24 cellular contexts compared by ENCODE assay signal in the genomic region with DNA sequence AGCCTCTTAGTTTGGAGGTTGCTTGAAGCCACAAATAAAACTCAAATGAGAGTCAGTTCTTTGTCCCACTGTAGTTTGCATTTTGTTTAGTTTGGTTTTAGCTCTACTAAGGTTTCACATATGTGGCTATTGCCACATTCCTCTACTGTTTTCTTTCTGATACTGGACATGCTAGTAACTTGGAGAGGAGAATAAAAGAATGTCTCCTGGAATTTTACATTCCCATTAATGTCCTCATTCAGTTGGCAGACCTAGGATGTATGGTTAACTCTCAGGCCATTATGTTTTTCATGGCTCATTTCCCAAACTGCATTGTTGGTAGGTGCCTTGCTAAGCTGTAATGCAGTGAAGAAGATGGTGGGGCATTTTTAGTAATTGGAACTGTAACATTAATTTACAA. TPM values are rescaled to one million over a fixed set of nuclear protein-coding genes. Genes with fewer than 3 reads are reported as not detected.
DNase-seq lines count a peak whose midpoint lies in the region; ATAC-seq, FAIRE-seq and TF ChIP-seq lines count a peak whose summit lies in the region.
"Had no signal": no experiment of that assay in that cellular context is flagged by ENCODE, and none has a peak within 500 bp of the region (broad histone marks: within the 10 kb centered on the region; RNA-seq: fewer than 3 reads in every experiment).

No MANE protein-coding gene starts in this region.

- H3K27me3 ChIP-seq in brain microvascular endothelial cell (replicated peaks), result no peaks in the 10 kb centered on the region
- H3K27me3 ChIP-seq: SJCRH30, vagina had no signal

- H3K27ac ChIP-seq in brain microvascular endothelial cell (no peak overlapping the region), kidney (ENCODE audit: low read depth in 2 of 2, low read length in 2 of 2) (no peak overlapping the region)
- H3K27ac ChIP-seq: prostate gland, SJCRH30, vagina had no signal

- H3K9ac ChIP-seq in kidney (ENCODE audit: low read length in 2 of 2), result no peak overlapping the region

- H3K4me3 ChIP-seq in brain microvascular endothelial cell (ENCODE audit: low read depth, low read length) (no peak overlapping the region), kidney (ENCODE audit: low read length in 2 of 2) (no peak overlapping the region)
- H3K4me3 ChIP-seq: lung, prostate gland, SJCRH30, vagina had no signal

- H3K36me3 Mint-ChIP-seq in T-helper 2 cell treated with Interferon-gamma antibody and Interleukin-4, amounts not matched to agents 5 μg/mL and 100 μg/mL, for 36 hours (ENCODE audit: low read depth), result peaks cover 56% of the 10 kb centered on the region
- H3K36me3 Mint-ChIP-seq: natural killer cell had no signal

- H3K36me3 ChIP-seq in brain microvascular endothelial cell (replicated peaks) (no peaks in the 10 kb centered on the region), kidney (ENCODE audit: control insufficient read depth in 1 of 2, insufficient read depth in 2 of 2, low read length in 2 of 2) (no peaks in the 10 kb centered on the region)
- H3K36me3 ChIP-seq: prostate gland had no signal

- in situ Hi-C loops in brain microvascular endothelial cell (cut with HindIII; ENCODE audit: low pct_ligation_motif_present, low sequenced_read_pairs), result no loop called here

- H3K9me3 Mint-ChIP-seq in T-helper 2 cell treated with Interferon-gamma antibody and Interleukin-4, amounts not matched to agents 5 μg/mL and 100 μg/mL, for 36 hours, result peaks cover 7% of the 10 kb centered on the region
- H3K9me3 Mint-ChIP-seq: natural killer cell; stimulated activated naive CD8-positive, alpha-beta T cell treated with anti-CD3 and anti-CD28 coated beads, Interleukin-15, amount 100 ng/mL, for 72 hours had no signal

- no peaks in the 10 kb centered on the region for H3K4me1 Mint-ChIP-seq in T-helper 2 cell treated with Interferon-gamma antibody and Interleukin-4, amounts not matched to agents 5 μg/mL and 100 μg/mL, for 36 hours (ENCODE audit: low read depth)
- H3K4me1 Mint-ChIP-seq: activated naive CD4-positive, alpha-beta T cell treated with anti-CD3 and anti-CD28 coated beads, Interleukin-2, amount 10 ng/mL, durations not matched to agents 7 days and 5 days; natural killer cell had no signal

- H3K9me3 ChIP-seq in kidney (ENCODE audit: control insufficient read depth in 1 of 2, low read length in 2 of 2), result no peaks in the 10 kb centered on the region
- H3K9me3 ChIP-seq: prostate gland, SJCRH30, vagina had no signal

- H3K27ac Mint-ChIP-seq in T-helper 2 cell treated with Interferon-gamma antibody and Interleukin-4, amounts not matched to agents 5 μg/mL and 100 μg/mL, for 36 hours, result no peak overlapping the region
- H3K27ac Mint-ChIP-seq: activated naive CD4-positive, alpha-beta T cell treated with anti-CD3 and anti-CD28 coated beads, Interleukin-2, amount 10 ng/mL, durations not matched to agents 7 days and 5 days had no signal

- FAIRE-seq in kidney (lab: Jason Lieb, UNC), result peak; percentile 32

- H3K4me1 ChIP-seq in kidney (ENCODE audit: control insufficient read depth in 1 of 2, insufficient read depth in 1 of 2, low read depth in 1 of 2, low read length in 2 of 2), result no peaks in the 10 kb centered on the region
- H3K4me1 ChIP-seq: prostate gland, SJCRH30, vagina had no signal

- no peak overlapping the region for H3K4me3 Mint-ChIP-seq in T-helper 2 cell treated with Interferon-gamma antibody and Interleukin-4, amounts not matched to agents 5 μg/mL and 100 μg/mL, for 36 hours
- H3K4me3 Mint-ChIP-seq: activated naive CD4-positive, alpha-beta T cell treated with anti-CD3 and anti-CD28 coated beads, Interleukin-2, amount 10 ng/mL, durations not matched to agents 7 days and 5 days; natural killer cell; stimulated activated naive CD8-positive, alpha-beta T cell treated with anti-CD3 and anti-CD28 coated beads, Interleukin-15, amount 100 ng/mL, for 72 hours had no signal

- intact Hi-C loops in kidney (cut with DNase I), result no loop called here

- TF ChIP-seq CTCF in brain microvascular endothelial cell (IDR thresholded peaks at IDR 0.05; ENCODE audit: low read depth, low read length, missing control alignments) (no peak), kidney (IDR thresholded peaks at IDR 0.05; ENCODE audit: borderline replicate concordance, extremely low read depth, insufficient read depth) (no peak)

- DNase-seq in A172 (ENCODE audit: low spot score), result peak; percentile 8
- DNase-seq in GM04503 (ENCODE audit: low read depth), result peak; percentile 35
- peak; percentile 58 for DNase-seq in brain microvascular endothelial cell
- DNase-seq in kidney, result no peak
- DNase-seq in T-helper 2 cell treated with Interferon-gamma antibody and Interleukin-4, amounts not matched to agents 5 μg/mL and 100 μg/mL, for 36 hours (ENCODE audit: low spot score), result no peak
- no peak for DNase-seq in amniotic stem cell (lab: John Stamatoyannopoulos, UW)
- DNase-seq in cortex of kidney (lab: John Stamatoyannopoulos, UW), result no peak
- DNase-seq: ACHN; activated CD4-positive, alpha-beta T cell treated with anti-CD3 and anti-CD28 coated beads for 4 hours; activated naive CD4-positive, alpha-beta T cell treated with anti-CD3 and anti-CD28 coated beads, Interleukin-2, amount 10 ng/mL, durations not matched to agents 7 days and 5 days; Calu3; caudate nucleus; HCEC 1CT; MM.1S; natural killer cell; NCI-H1930; NCI-H510A treated with DMSO at 0.1 percent for 48 hours; SJCRH30; stimulated activated naive CD8-positive, alpha-beta T cell treated with anti-CD3 and anti-CD28 coated beads, Interleukin-15, amount 100 ng/mL, for 72 hours; T1000 had no signal

- no peaks in the 10 kb centered on the region for H3K27me3 Mint-ChIP-seq in T-helper 2 cell treated with Interferon-gamma antibody and Interleukin-4, amounts not matched to agents 5 μg/mL and 100 μg/mL, for 36 hours (ENCODE audit: low read depth)
- H3K27me3 Mint-ChIP-seq: activated naive CD4-positive, alpha-beta T cell treated with anti-CD3 and anti-CD28 coated beads, Interleukin-2, amount 10 ng/mL, durations not matched to agents 7 days and 5 days; stimulated activated naive CD8-positive, alpha-beta T cell treated with anti-CD3 and anti-CD28 coated beads, Interleukin-15, amount 100 ng/mL, for 72 hours had no signal

- no peak for ATAC-seq in HG03565 (IDR thresholded peaks at IDR 0.05; ENCODE audit: unreplicated experiment)
- ATAC-seq: natural killer cell; stimulated activated naive CD8-positive, alpha-beta T cell treated with anti-CD3 and anti-CD28 coated beads, Interleukin-15, amount 100 ng/mL, for 72 hours had no signal

RNA-seq across cellular contexts. Expression of a gene that starts 29.9 kb away (rescaled TPM):
- total RNA-seq in A172 (2014; rRNA removed; shearing (Covaris generic)), result 16.6 and 20.3 TPM in 2 replicates
- total RNA-seq in kidney, result 15.5 TPM
- 8.1 TPM for polyA plus RNA-seq in kidney (ENCODE audit: insufficient read depth, low read depth, low replicate concordance)

Comparison
In these comparisons a context has a peak if more than half of its experiments do, and no peak if none do; other contexts are left out.
1. DNase-seq: peak in A172 (single experiment), GM04503 (single experiment) and brain microvascular endothelial cell (single experiment); none in kidney (single experiment), T-helper 2 cell treated with Interferon-gamma antibody and Interleukin-4, amounts not matched to agents 5 μg/mL and 100 μg/mL, for 36 hours (single experiment), amniotic stem cell (single experiment) and cortex of kidney (single experiment).